24 cellular contexts compared by ENCODE assay signal in genomic region chr4:121180558-121180957, GRCh38. TPM values are rescaled to one million over a fixed set of nuclear protein-coding genes. Genes with fewer than 3 reads are reported as not detected.
DNase-seq lines count a peak whose midpoint lies in the region; ATAC-seq and TF ChIP-seq lines count a peak whose summit lies in the region.
"Had no signal": no experiment of that assay in that cellular context is flagged by ENCODE, and none has a peak within 500 bp of the region (broad histone marks: within the 10 kb centered on the region; RNA-seq: fewer than 3 reads in every experiment).

No MANE protein-coding gene starts in this region.

- POLR2A ChIA-PET in CD8-positive, alpha-beta memory T cell (lab: Charles Lee): no interaction called here

- H3K27ac ChIP-seq in CD8-positive, alpha-beta memory T cell (ENCODE audit: low read depth, low read length): peak overlapping the region; percentile 83
- no peak overlapping the region for H3K27ac ChIP-seq in substantia nigra (ENCODE audit: low read depth, low read length, poor library complexity, severe bottlenecking)
- H3K27ac ChIP-seq: 22Rv1, esophagus muscularis mucosa, gastrocnemius medialis, SJCRH30, thyroid gland, VCaP had no signal

- no peak for TF ChIP-seq CTCF in natural killer cell (IDR thresholded peaks at IDR 0.05)

- peaks cover 70% of the 10 kb centered on the region for H3K4me1 ChIP-seq in CD8-positive, alpha-beta memory T cell (ENCODE audit: insufficient read depth, low read length)
- H3K4me1 ChIP-seq: esophagus muscularis mucosa, gastrocnemius medialis, SJCRH30, thyroid gland had no signal

- no peaks in the 10 kb centered on the region for H3K9me3 ChIP-seq in CD8-positive, alpha-beta memory T cell (ENCODE audit: low read length)
- H3K9me3 ChIP-seq: esophagus muscularis mucosa, gastrocnemius medialis, MG63, SJCRH30, thyroid gland had no signal

- ATAC-seq in activated T-helper 17 cell treated with anti-CD3 and anti-CD28 coated beads, Interleukin-2, amount 50 U/mL, for 72 hours (replicated peaks): peak; percentile 71
- ATAC-seq in natural killer cell: no peak
- no peak for ATAC-seq in GM18502 (IDR thresholded peaks at IDR 0.05; ENCODE audit: poor library complexity, unreplicated experiment)
- ATAC-seq: gastrocnemius medialis, GM12878, Panc1 had no signal

- H3K36me3 ChIP-seq in CD8-positive, alpha-beta memory T cell (ENCODE audit: insufficient read depth, low read length): no peaks in the 10 kb centered on the region
- H3K36me3 ChIP-seq: esophagus muscularis mucosa, gastrocnemius medialis, MG63, SJCRH30, thyroid gland had no signal

- intact Hi-C loops in natural killer cell (cut with micrococcal nuclease): loop anchor here (10.0 kb wide), 1 partner anchor 1106 kb away; no protein-coding TSS in a partner anchor

- H3K27me3 Mint-ChIP-seq in T-helper 1 cell treated with Interleukin-12 subunit alpha and Interleukin-12 subunit beta and Interleukin-4 antibody, amounts not matched to agents 30 μg/mL and 1 μg/mL, for 36 hours (ENCODE audit: low read depth): peaks cover 3% of the 10 kb centered on the region
- no peaks in the 10 kb centered on the region for H3K27me3 Mint-ChIP-seq in CD8-positive, alpha-beta memory T cell
- no peaks in the 10 kb centered on the region for H3K27me3 Mint-ChIP-seq in activated T-helper 17 cell treated with anti-CD3 and anti-CD28 coated beads, Interleukin-2, amount 50 U/mL, for 72 hours
- peaks cover 8 to 9% of the 10 kb centered on the region in 2 donors for H3K27me3 Mint-ChIP-seq in natural killer cell (ENCODE audit: low read depth in 2 of 2)

- H3K4me3 Mint-ChIP-seq in T-helper 1 cell treated with Interleukin-12 subunit alpha and Interleukin-12 subunit beta and Interleukin-4 antibody, amounts not matched to agents 30 μg/mL and 1 μg/mL, for 36 hours: peak overlapping the region; percentile 77
- H3K4me3 Mint-ChIP-seq in CD8-positive, alpha-beta memory T cell: peak overlapping the region; percentile 76 to 87 (median 85)
- peak overlapping the region; percentile 77 for H3K4me3 Mint-ChIP-seq in activated T-helper 17 cell treated with anti-CD3 and anti-CD28 coated beads, Interleukin-2, amount 50 U/mL, for 72 hours
- H3K4me3 Mint-ChIP-seq in natural killer cell: peak overlapping the region; percentile 70

- H3K36me3 Mint-ChIP-seq in T-helper 1 cell treated with Interleukin-12 subunit alpha and Interleukin-12 subunit beta and Interleukin-4 antibody, amounts not matched to agents 30 μg/mL and 1 μg/mL, for 36 hours (ENCODE audit: low read depth): peaks cover 23% of the 10 kb centered on the region
- peaks cover 7 to 19% (median 13%) of the 10 kb centered on the region in 3 donors for H3K36me3 Mint-ChIP-seq in CD8-positive, alpha-beta memory T cell
- H3K36me3 Mint-ChIP-seq in activated T-helper 17 cell treated with anti-CD3 and anti-CD28 coated beads, Interleukin-2, amount 50 U/mL, for 72 hours (ENCODE audit: low read depth): peaks cover 46% of the 10 kb centered on the region
- H3K36me3 Mint-ChIP-seq in natural killer cell: no peaks in the 10 kb centered on the region

- peak overlapping the region; percentile 86 for H3K27ac Mint-ChIP-seq in T-helper 1 cell treated with Interleukin-12 subunit alpha and Interleukin-12 subunit beta and Interleukin-4 antibody, amounts not matched to agents 30 μg/mL and 1 μg/mL, for 36 hours
- H3K27ac Mint-ChIP-seq in CD8-positive, alpha-beta memory T cell: peak overlapping the region; percentile 89 to 99 (median 94)
- peak overlapping the region; percentile 84 for H3K27ac Mint-ChIP-seq in activated T-helper 17 cell treated with anti-CD3 and anti-CD28 coated beads, Interleukin-2, amount 50 U/mL, for 72 hours
- H3K27ac Mint-ChIP-seq in natural killer cell: peak overlapping the region; percentile 77 to 95

- DNase-seq in T-helper 1 cell: no peak
- no peak for DNase-seq in CD8-positive, alpha-beta memory T cell
- no peak for DNase-seq in natural killer cell
- DNase-seq in SIG-M5 treated with dmso at 0.1 percent for 504 hours (lab: John Stamatoyannopoulos, UW; ENCODE audit: unreplicated experiment): no peak
- DNase-seq in substantia nigra (lab: John Stamatoyannopoulos, UW): no peak
- DNase-seq: activated gamma-delta T cell treated with Interleukin-2 at 50 U/mL for 16 hours; DMS79; gastrocnemius medialis; kidney; MG63; NCI-H1417 treated with DMSO at 0.1 percent for 48 hours; NCI-H2107; NK-92 treated with Interleukin-12 subunit alpha and Interleukin-12 subunit beta, amount 100 ng/mL, for 24 hours; SJCRH30; thyroid gland had no signal

- peaks cover 46% of the 10 kb centered on the region for H3K4me1 Mint-ChIP-seq in T-helper 1 cell treated with Interleukin-12 subunit alpha and Interleukin-12 subunit beta and Interleukin-4 antibody, amounts not matched to agents 30 μg/mL and 1 μg/mL, for 36 hours (ENCODE audit: low read depth)
- H3K4me1 Mint-ChIP-seq in CD8-positive, alpha-beta memory T cell: peaks cover 74 to 97% (median 92%) of the 10 kb centered on the region in 3 donors
- peaks cover 35% of the 10 kb centered on the region for H3K4me1 Mint-ChIP-seq in activated T-helper 17 cell treated with anti-CD3 and anti-CD28 coated beads, Interleukin-2, amount 50 U/mL, for 72 hours
- H3K4me1 Mint-ChIP-seq in natural killer cell: peaks cover 36 to 48% of the 10 kb centered on the region in 2 donors

- H3K4me3 ChIP-seq in CD8-positive, alpha-beta memory T cell (ENCODE audit: low read length): peak overlapping the region; percentile 78
- H3K4me3 ChIP-seq: esophagus muscularis mucosa, gastrocnemius medialis, GM12878, lung, MG63, SJCRH30, thyroid gland had no signal

- no peaks in the 10 kb centered on the region for H3K27me3 ChIP-seq in CD8-positive, alpha-beta memory T cell (ENCODE audit: insufficient read depth, low read length, poor library complexity, severe bottlenecking)
- H3K27me3 ChIP-seq: esophagus muscularis mucosa, gastrocnemius medialis, MG63, SJCRH30, thyroid gland had no signal

- CTCF ChIA-PET in CD8-positive, alpha-beta memory T cell (lab: Charles Lee): interaction anchor here (1.2 to 1.8 kb wide), 3 partner anchors 12 to 72 kb away, joined by 3 to 11 read pairs (median 5); no protein-coding TSS in a partner anchor

- H3K9me3 Mint-ChIP-seq in T-helper 1 cell treated with Interleukin-12 subunit alpha and Interleukin-12 subunit beta and Interleukin-4 antibody, amounts not matched to agents 30 μg/mL and 1 μg/mL, for 36 hours: no peaks in the 10 kb centered on the region
- H3K9me3 Mint-ChIP-seq in CD8-positive, alpha-beta memory T cell: no peaks in the 10 kb centered on the region
- H3K9me3 Mint-ChIP-seq in activated T-helper 17 cell treated with anti-CD3 and anti-CD28 coated beads, Interleukin-2, amount 50 U/mL, for 72 hours: no peaks in the 10 kb centered on the region
- H3K9me3 Mint-ChIP-seq in natural killer cell: no peaks in the 10 kb centered on the region

RNA-seq across cellular contexts. Expression of gene TNIP3, which starts 16.4 kb away (rescaled TPM):
- 10 to 100 TPM; 13.7 to 15.7 TPM for total RNA-seq in CD8-positive, alpha-beta memory T cell
- polyA plus RNA-seq in CD8-positive, alpha-beta memory T cell: 7.0 TPM
- total RNA-seq in activated T-helper 17 cell treated with anti-CD3 and anti-CD28 coated beads, Interleukin-2, amount 50 U/mL, for 72 hours: 1 to 10 TPM; 3.6 to 7.5 TPM
- 1 to 10 TPM in 1 of 3 donors, under 1 TPM in 2; 0.45 to 2.5 (median 0.64) TPM for total RNA-seq in natural killer cell
- total RNA-seq: gastrocnemius medialis, thyroid gland had no signal
